8 cellular contexts compared by ENCODE assay signal in genomic region chr3:16550676-16551341, GRCh38. TPM values are rescaled to one million over a fixed set of nuclear protein-coding genes. Genes with fewer than 3 reads are reported as not detected.
DNase-seq lines count a peak whose midpoint lies in the region; ATAC-seq, FAIRE-seq and TF ChIP-seq lines count a peak whose summit lies in the region.

No MANE protein-coding gene starts in this region.

- FAIRE-seq in HTR-8/SVneo (lab: Jason Lieb, UNC): peak; percentile 36

- H3K4me1 Mint-ChIP-seq in natural killer cell treated with Interleukin-12 subunit alpha and Interleukin-12 subunit beta and Interleukin-15 and Interleukin-18, amount 100 ng/mL, for 72 hours (ENCODE audit: low read depth in 2 of 2): peaks cover 40 to 50% of the 10 kb centered on the region in 2 donors

- H3K4me3 Mint-ChIP-seq in natural killer cell treated with Interleukin-12 subunit alpha and Interleukin-12 subunit beta and Interleukin-15 and Interleukin-18, amount 100 ng/mL, for 72 hours: peak overlapping the region; percentile 11

- peaks cover 7 to 8% of the 10 kb centered on the region in 2 donors for H3K27me3 Mint-ChIP-seq in natural killer cell treated with Interleukin-12 subunit alpha and Interleukin-12 subunit beta and Interleukin-15 and Interleukin-18, amount 100 ng/mL, for 72 hours

- no peaks in the 10 kb centered on the region for H3K9me3 Mint-ChIP-seq in natural killer cell treated with Interleukin-12 subunit alpha and Interleukin-12 subunit beta and Interleukin-15 and Interleukin-18, amount 100 ng/mL, for 72 hours

- 0 out of 2 replicates have a peak, but pooled peaks cover 5% of the 10 kb centered on the region for H3K27me3 ChIP-seq in OCI-LY3 (ENCODE audit: low read depth, low read length)

- peaks cover 11% of the 10 kb centered on the region for H3K4me1 ChIP-seq in OCI-LY3 (ENCODE audit: low read length)

- H4K20me1 ChIP-seq in OCI-LY3 (ENCODE audit: insufficient read depth, low read length): no peaks in the 10 kb centered on the region

- H3K4me2 ChIP-seq in OCI-LY3 (ENCODE audit: low read length): peak overlapping the region; percentile 57

- peak overlapping the region; percentile 83 for H2AFZ ChIP-seq in OCI-LY3 (ENCODE audit: low read depth, low read length)

- TF ChIP-seq CTCF in GM20000 (IDR thresholded peaks at IDR 0.05; ENCODE audit: extremely low read depth, missing control alignments): peak; percentile 65
- TF ChIP-seq CTCF in OCI-LY3 (IDR thresholded peaks at IDR 0.05; ENCODE audit: low read depth, low read length): peak; percentile 98

- H3K36me3 Mint-ChIP-seq in natural killer cell treated with Interleukin-12 subunit alpha and Interleukin-12 subunit beta and Interleukin-15 and Interleukin-18, amount 100 ng/mL, for 72 hours: peaks cover 4% of the 10 kb centered on the region

- ATAC-seq in esophagus mucosa: peak; percentile 99
- peak; percentile 92 to 93 for ATAC-seq in natural killer cell treated with Interleukin-12 subunit alpha and Interleukin-12 subunit beta and Interleukin-15 and Interleukin-18, amount 100 ng/mL, for 72 hours

- H3K9me3 ChIP-seq in OCI-LY3 (ENCODE audit: insufficient read depth, low read length): no peaks in the 10 kb centered on the region

- H3K36me3 ChIP-seq in OCI-LY3 (replicated peaks; ENCODE audit: low read depth, low read length): no peaks in the 10 kb centered on the region

- peak overlapping the region; percentile 42 for H3K4me3 ChIP-seq in OCI-LY3 (ENCODE audit: low read length)

- no peaks in the 10 kb centered on the region for H3K79me2 ChIP-seq in OCI-LY3 (ENCODE audit: low read length)

- H3K27ac ChIP-seq in OCI-LY3 (ENCODE audit: low read length): no peak overlapping the region

- H3K9ac ChIP-seq in OCI-LY3 (ENCODE audit: low read length): peak overlapping the region; percentile 20; the same call in 1 of the 2 replicates

- peak overlapping the region; percentile 80 to 97 for H3K27ac Mint-ChIP-seq in natural killer cell treated with Interleukin-12 subunit alpha and Interleukin-12 subunit beta and Interleukin-15 and Interleukin-18, amount 100 ng/mL, for 72 hours

- DNase-seq in COR-L47 (lab: John Stamatoyannopoulos, UW): peak; percentile 42
- peak; percentile 61 for DNase-seq in GM20000 (ENCODE audit: low spot score)
- DNase-seq in HTR-8/SVneo (ENCODE audit: insufficient read length, low spot score): peak; percentile 64
- peak; percentile 76 for DNase-seq in activated CD8-positive, alpha-beta memory T cell treated with anti-CD3 and anti-CD28 coated beads, Interleukin-2, amount 50 U/mL, for 48 hours
- peak; percentile 82 for DNase-seq in natural killer cell treated with Interleukin-12 subunit alpha and Interleukin-12 subunit beta and Interleukin-15 and Interleukin-18, amount 100 ng/mL, for 72 hours (ENCODE audit: low spot score)
- peak; percentile 45 to 82 (median 63) for DNase-seq in stimulated activated naive CD4-positive, alpha-beta T cell (lab: John Stamatoyannopoulos, UW)

RNA-seq across cellular contexts. Expression of gene RFTN1, which starts 37.3 kb away (rescaled TPM):
- 3.1 TPM for total RNA-seq in esophagus mucosa
- 100 to 1,000 TPM; 194 to 201 TPM for total RNA-seq in natural killer cell treated with Interleukin-12 subunit alpha and Interleukin-12 subunit beta and Interleukin-15 and Interleukin-18, amount 100 ng/mL, for 72 hours

RNA-seq across cellular contexts. Expression of gene DAZL, which starts 54.4 kb away (rescaled TPM):
- total RNA-seq in esophagus mucosa: not detected
- total RNA-seq in natural killer cell treated with Interleukin-12 subunit alpha and Interleukin-12 subunit beta and Interleukin-15 and Interleukin-18, amount 100 ng/mL, for 72 hours: not detected

Comparison
In these comparisons a context has a peak if more than half of its experiments do, and no peak if none do; other contexts are left out.
1. RNA of gene RFTN1, which starts 37.3 kb away (total RNA-seq): 194 to 201 TPM in natural killer cell treated with Interleukin-12 subunit alpha and Interleukin-12 subunit beta and Interleukin-15 and Interleukin-18, amount 100 ng/mL, for 72 hours; 3.1 TPM in esophagus mucosa (single experiment); every median in the first group is over 10 times any median in the second.
2. Peak in every context shown above with its lines, with median percentiles within 50 percentile points of each other: DNase-seq.